In the genomic region with DNA sequence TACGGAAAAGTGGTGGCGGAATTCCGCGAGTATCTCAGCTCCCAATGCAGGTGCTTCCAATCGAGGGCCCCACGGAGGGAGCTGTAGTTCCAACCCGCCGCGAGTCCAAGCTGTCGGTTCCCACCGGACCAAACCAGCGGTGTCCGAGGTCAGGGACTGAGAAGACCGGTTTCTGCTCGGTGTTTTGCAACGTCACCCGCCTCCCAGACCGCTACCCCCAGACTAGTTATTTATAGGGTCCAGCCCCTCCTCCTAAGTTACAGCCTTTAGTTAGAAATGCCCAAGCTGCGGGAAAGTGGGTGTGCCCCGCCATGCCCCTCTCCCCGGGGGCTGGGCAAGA, we compare ENCODE assay signal across 8 cellular contexts. TPM values are rescaled to one million over a fixed set of nuclear protein-coding genes. Genes with fewer than 3 reads are reported as not detected.
A peak's percentile ranks its signal among the peaks of the same experiment; 100 is the strongest.
DNase-seq lines count a peak whose midpoint lies in the region; ATAC-seq and TF ChIP-seq lines count a peak whose summit lies in the region.

No MANE protein-coding gene starts in this region.

- H3K36me3 Mint-ChIP-seq in activated naive CD4-positive, alpha-beta T cell treated with anti-CD3 and anti-CD28 coated beads, Interleukin-2, amount 10 ng/mL, durations not matched to agents 7 days and 5 days = peaks cover 8% of the 10 kb centered on the region
- no peaks in the 10 kb centered on the region for H3K36me3 Mint-ChIP-seq in activated naive CD4-positive, alpha-beta T cell treated with anti-CD3 and anti-CD28 coated beads, Interleukin-2, amount 50 U/mL, for 72 hours

- DNase-seq in activated naive CD4-positive, alpha-beta T cell treated with anti-CD3 and anti-CD28 coated beads, Interleukin-2, amount 10 ng/mL, durations not matched to agents 7 days and 5 days = peak; percentile 35
- DNase-seq in activated naive CD4-positive, alpha-beta T cell treated with anti-CD3 and anti-CD28 coated beads, Interleukin-2, amount 50 U/mL, for 72 hours (ENCODE audit: low spot score in 2 of 2) = no peak
- peak; percentile 70 to 71 for DNase-seq in left colon
- peak in 1 of 2 donors; percentile 79 for DNase-seq in suprapubic skin (ENCODE audit: low spot score in 2 of 2)
- DNase-seq in activated effector memory CD4-positive, alpha-beta T cell treated with Interleukin-2 at 50 U/mL for 16 hours = no peak
- no peak for DNase-seq in activated CD4-positive, alpha-beta T cell treated with anti-CD3 and anti-CD28 coated beads for 4 hours

- H3K4me3 Mint-ChIP-seq in activated naive CD4-positive, alpha-beta T cell treated with anti-CD3 and anti-CD28 coated beads, Interleukin-2, amount 10 ng/mL, durations not matched to agents 7 days and 5 days = peak overlapping the region; percentile 90

- no peak for TF ChIP-seq POLR2A in suprapubic skin (IDR thresholded peaks at IDR 0.05)

- CTCF ChIA-PET in activated naive CD4-positive, alpha-beta T cell treated with anti-CD3 and anti-CD28 coated beads, Interleukin-2, amount 10 ng/mL, durations not matched to agents 7 days and 5 days (lab: Charles Lee) = interaction anchor here (0.6 to 9.3 kb wide), 7 partner anchors 9 to 214 kb away, joined by 3 to 119 read pairs (median 3); no protein-coding TSS in a partner anchor

- ATAC-seq in activated naive CD4-positive, alpha-beta T cell treated with anti-CD3 and anti-CD28 coated beads, Interleukin-2, amount 50 U/mL, for 72 hours = no peak
- no peak for ATAC-seq in left colon
- no peak for ATAC-seq in GM21526 (IDR thresholded peaks at IDR 0.05; ENCODE audit: low FRiP score, unreplicated experiment)

- H3K9me3 ChIP-seq in suprapubic skin = no peaks in the 10 kb centered on the region

- TF ChIP-seq CTCF in suprapubic skin (IDR thresholded peaks at IDR 0.05) = no peak

- H3K27me3 ChIP-seq in suprapubic skin = no peaks in the 10 kb centered on the region

- no peaks in the 10 kb centered on the region for H3K9me3 Mint-ChIP-seq in activated naive CD4-positive, alpha-beta T cell treated with anti-CD3 and anti-CD28 coated beads, Interleukin-2, amount 10 ng/mL, durations not matched to agents 7 days and 5 days
- H3K9me3 Mint-ChIP-seq in activated naive CD4-positive, alpha-beta T cell treated with anti-CD3 and anti-CD28 coated beads, Interleukin-2, amount 50 U/mL, for 72 hours = no peaks in the 10 kb centered on the region

- peak overlapping the region; percentile 61 for H3K4me3 ChIP-seq in suprapubic skin

- peaks cover 51% of the 10 kb centered on the region for H3K4me1 ChIP-seq in suprapubic skin

- TF ChIP-seq EP300 in suprapubic skin (IDR thresholded peaks at IDR 0.05) = no peak

- intact Hi-C loops in left colon (cut with DNase I, micrococcal nuclease) = loop anchor here in 1 of 2 donors (5.0 kb wide), 1 partner anchor 45 kb away; no protein-coding TSS in a partner anchor

- H3K36me3 ChIP-seq in suprapubic skin = no peaks in the 10 kb centered on the region

- peak overlapping the region; percentile 83 for H3K27ac ChIP-seq in angular gyrus (ENCODE audit: low read depth, low read length)
- no peak overlapping the region for H3K27ac ChIP-seq in suprapubic skin

- H3K27ac Mint-ChIP-seq in activated naive CD4-positive, alpha-beta T cell treated with anti-CD3 and anti-CD28 coated beads, Interleukin-2, amount 10 ng/mL, durations not matched to agents 7 days and 5 days = no peak overlapping the region
- no peak overlapping the region for H3K27ac Mint-ChIP-seq in activated naive CD4-positive, alpha-beta T cell treated with anti-CD3 and anti-CD28 coated beads, Interleukin-2, amount 50 U/mL, for 72 hours

- peaks cover 48% of the 10 kb centered on the region for H3K4me1 Mint-ChIP-seq in activated naive CD4-positive, alpha-beta T cell treated with anti-CD3 and anti-CD28 coated beads, Interleukin-2, amount 10 ng/mL, durations not matched to agents 7 days and 5 days

- peaks cover 33% of the 10 kb centered on the region for H3K27me3 Mint-ChIP-seq in activated naive CD4-positive, alpha-beta T cell treated with anti-CD3 and anti-CD28 coated beads, Interleukin-2, amount 10 ng/mL, durations not matched to agents 7 days and 5 days

- WGBS in suprapubic skin = 13% methylated on average over 8 of the region's 21 CpGs

RNA-seq across cellular contexts. Expression of gene MYORG, which starts 0.7 kb away (rescaled TPM):
- 1 to 10 TPM; 2.2 to 4.6 TPM for total RNA-seq in activated naive CD4-positive, alpha-beta T cell treated with anti-CD3 and anti-CD28 coated beads, Interleukin-2, amount 50 U/mL, for 72 hours
- total RNA-seq in left colon (10 to 100 TPM; 65.2 to 72.3 TPM), suprapubic skin (1 to 10 TPM; 5.7 to 8.8 (median 7.3) TPM)

RNA-seq across cellular contexts. Expression of gene NUDT2, which starts 48.0 kb away (rescaled TPM):
- 10 to 100 TPM; 42.7 to 42.9 TPM for total RNA-seq in activated naive CD4-positive, alpha-beta T cell treated with anti-CD3 and anti-CD28 coated beads, Interleukin-2, amount 50 U/mL, for 72 hours
- total RNA-seq in left colon = 10 to 100 TPM; 14.0 to 19.2 TPM
- total RNA-seq in suprapubic skin = 10 to 100 TPM; 13.2 to 19.7 (median 17.0) TPM

RNA-seq across cellular contexts. Expression of gene KIF24, which starts 48.3 kb away (rescaled TPM):
- 1 to 10 TPM; 6.1 to 7.3 TPM for total RNA-seq in activated naive CD4-positive, alpha-beta T cell treated with anti-CD3 and anti-CD28 coated beads, Interleukin-2, amount 50 U/mL, for 72 hours
- total RNA-seq in left colon (1 to 10 TPM; 1.3 to 2.2 TPM), suprapubic skin (1 to 10 TPM in 2 of 4 donors, under 1 TPM in 2; 0.68 to 1.4 (median 1.0) TPM)

Comparison
In these comparisons a context has a peak if more than half of its experiments do, and no peak if none do; other contexts are left out.
1. DNase-seq: peak in activated naive CD4-positive, alpha-beta T cell treated with anti-CD3 and anti-CD28 coated beads, Interleukin-2, amount 10 ng/mL, durations not matched to agents 7 days and 5 days (single experiment) and left colon (2 of 2); none in activated naive CD4-positive, alpha-beta T cell treated with anti-CD3 and anti-CD28 coated beads, Interleukin-2, amount 50 U/mL, for 72 hours (0 of 2), activated effector memory CD4-positive, alpha-beta T cell treated with Interleukin-2 at 50 U/mL for 16 hours (single experiment) and activated CD4-positive, alpha-beta T cell treated with anti-CD3 and anti-CD28 coated beads for 4 hours (0 of 2).
2. RNA of gene MYORG, which starts 0.7 kb away (total RNA-seq): 65.2 to 72.3 TPM in left colon; 5.7 to 8.8 TPM in suprapubic skin and 2.2 to 4.6 TPM in activated naive CD4-positive, alpha-beta T cell treated with anti-CD3 and anti-CD28 coated beads, Interleukin-2, amount 50 U/mL, for 72 hours; every median in the first group is over 4 times any median in the second.